8 cellular contexts compared by ENCODE assay signal in genomic region chr1:22105611-22106207, GRCh38. TPM values are rescaled to one million over a fixed set of nuclear protein-coding genes. Genes with fewer than 3 reads are reported as not detected.
A peak's percentile ranks its signal among the peaks of the same experiment; 100 is the strongest.
DNase-seq lines count a peak whose midpoint lies in the region; ATAC-seq, FAIRE-seq and TF ChIP-seq lines count a peak whose summit lies in the region.

No MANE protein-coding gene starts in this region.

- H3K4me1 ChIP-seq in right atrium auricular region = peaks cover 0 to 19% of the 10 kb centered on the region in 2 donors
- peaks cover 0 to 3% of the 10 kb centered on the region in 2 donors for H3K4me1 ChIP-seq in small intestine (ENCODE audit: control insufficient read depth in 2 of 2, insufficient read depth in 1 of 2, low read depth in 1 of 2, low read length in 1 of 2)

- WGBS in small intestine, 3 donors = 60 to 64% (median 63%) methylated on average over 5 of the region's 5 CpGs

- peaks cover 0 to 5% of the 10 kb centered on the region in 2 donors for H3K9me3 Mint-ChIP-seq in activated naive CD4-positive, alpha-beta T cell treated with anti-CD3 and anti-CD28 coated beads, Interleukin-2, amount 50 U/mL, for 72 hours

- H3K36me3 ChIP-seq in right atrium auricular region (peaks cover 4% of the 10 kb centered on the region), small intestine (ENCODE audit: control insufficient read depth in 2 of 2, insufficient read depth in 2 of 2, low read length in 2 of 2) (peaks cover 0 to 4% of the 10 kb centered on the region in 2 donors)

- peaks cover 0 to 45% of the 10 kb centered on the region in 2 donors for H3K36me3 Mint-ChIP-seq in activated naive CD4-positive, alpha-beta T cell treated with anti-CD3 and anti-CD28 coated beads, Interleukin-2, amount 50 U/mL, for 72 hours

- no peak for DNase-seq in D721Med (ENCODE audit: insufficient read length, low spot score)
- DNase-seq in HCEC 1CT = peak; percentile 57
- peak; percentile 58 for DNase-seq in NCI-H69 (lab: John Stamatoyannopoulos, UW)
- no peak for DNase-seq in activated naive CD4-positive, alpha-beta T cell treated with anti-CD3 and anti-CD28 coated beads, Interleukin-2, amount 50 U/mL, for 72 hours (ENCODE audit: low spot score in 2 of 2)
- DNase-seq in right atrium auricular region (ENCODE audit: low spot score) = no peak
- peak; percentile 51 for DNase-seq in small intestine
- DNase-seq in posterior vena cava (ENCODE audit: low spot score) = no peak

- TF ChIP-seq CTCF in D721Med (IDR thresholded peaks at IDR 0.05; ENCODE audit: insufficient read depth, missing control alignments) (peak; percentile 83), right atrium auricular region (IDR thresholded peaks at IDR 0.05) (peak; percentile 73 to 85)

- no peaks in the 10 kb centered on the region for H3K27me3 ChIP-seq in right atrium auricular region
- no peaks in the 10 kb centered on the region for H3K27me3 ChIP-seq in small intestine (ENCODE audit: control insufficient read depth in 2 of 2, insufficient read depth in 2 of 2, low read length in 2 of 2)

- ATAC-seq in activated naive CD4-positive, alpha-beta T cell treated with anti-CD3 and anti-CD28 coated beads, Interleukin-2, amount 50 U/mL, for 72 hours = peak; percentile 23 to 25
- ATAC-seq in HG03432 (IDR thresholded peaks at IDR 0.05; ENCODE audit: unreplicated experiment) = no peak

- no peaks in the 10 kb centered on the region for H3K9me3 ChIP-seq in right atrium auricular region
- H3K9me3 ChIP-seq in small intestine (ENCODE audit: control insufficient read depth, low read depth) = no peaks in the 10 kb centered on the region

- no peak overlapping the region for H3K27ac ChIP-seq in right atrium auricular region
- H3K27ac ChIP-seq in small intestine (ENCODE audit: low read depth in 1 of 2, low read length in 1 of 2) = no peak overlapping the region

- no peak for FAIRE-seq in D721Med (lab: Jason Lieb, UNC)
- no peak for FAIRE-seq in small intestine (lab: Jason Lieb, UNC)

- H3K4me3 ChIP-seq in right atrium auricular region (no peak overlapping the region), small intestine (ENCODE audit: low read depth in 1 of 2, low read length in 2 of 2) (no peak overlapping the region)

- intact Hi-C loops in posterior vena cava (cut with DNase I) = loop anchor here (5.0 kb wide), 2 partner anchors 37 to 172 kb away; partner anchors contain the start of gene WNT4 (in 1 of the 2)

- H3K27ac Mint-ChIP-seq in activated naive CD4-positive, alpha-beta T cell treated with anti-CD3 and anti-CD28 coated beads, Interleukin-2, amount 50 U/mL, for 72 hours = peak overlapping the region; percentile 89 to 91

RNA-seq across cellular contexts. Expression of gene WNT4, which starts 37.2 kb away (rescaled TPM):
- total RNA-seq in activated naive CD4-positive, alpha-beta T cell treated with anti-CD3 and anti-CD28 coated beads, Interleukin-2, amount 50 U/mL, for 72 hours = not detected
- total RNA-seq in right atrium auricular region = under 1 TPM in 1 of 2 donors, not detected in 1; 0.16 TPM
- 1 to 10 TPM in 1 of 3 donors, under 1 TPM in 1, not detected in 1; 0.81 to 1.3 TPM for polyA plus RNA-seq in small intestine
- under 1 TPM; 0.10 to 0.32 TPM for total RNA-seq in posterior vena cava

RNA-seq across cellular contexts. Expression of gene CDC42, which starts 53.2 kb away (rescaled TPM):
- 100 to 1,000 TPM; 266 to 331 TPM for total RNA-seq in activated naive CD4-positive, alpha-beta T cell treated with anti-CD3 and anti-CD28 coated beads, Interleukin-2, amount 50 U/mL, for 72 hours
- 100 to 1,000 TPM; 144 to 147 TPM for total RNA-seq in right atrium auricular region
- polyA plus RNA-seq in small intestine = 100 to 1,000 TPM; 175 to 246 (median 225) TPM
- 100 to 1,000 TPM; 214 to 262 TPM for total RNA-seq in posterior vena cava

Comparison
In these comparisons a context has a peak if more than half of its experiments do, and no peak if none do; other contexts are left out.
1. DNase-seq: peak in HCEC 1CT (single experiment), NCI-H69 (single experiment) and small intestine (single experiment); none in D721Med (single experiment), activated naive CD4-positive, alpha-beta T cell treated with anti-CD3 and anti-CD28 coated beads, Interleukin-2, amount 50 U/mL, for 72 hours (0 of 2), right atrium auricular region (single experiment) and posterior vena cava (single experiment).